1 cellular context compared by ENCODE assay signal in genomic region chr14:105528859-105529505, GRCh38.
TF ChIP-seq lines count a peak whose summit lies in the region.

No MANE protein-coding gene starts in this region.

TF ChIP-seq in A549, 52 proteins besides CTCF, POLR2A, EP300 and RAD21 (continued from another document):
- TF ChIP-seq USF2 (IDR thresholded peaks at IDR 0.05) (no peak), HMGXB4 (CRISPR knock-in tag; IDR thresholded peaks at IDR 0.05; ENCODE audit: borderline replicate concordance) (no peak), ZFP36 (IDR thresholded peaks at IDR 0.05; ENCODE audit: borderline replicate concordance, partially characterized antibody) (no peak), CBX8 (IDR thresholded peaks at IDR 0.05) (no peak), JUNB (IDR thresholded peaks at IDR 0.05) (no peak)
